Comparison of ENCODE assay signal across 8 cellular contexts in genomic region chr5:134845335-134845851, GRCh38. TPM values are rescaled to one million over a fixed set of nuclear protein-coding genes. Genes with fewer than 3 reads are reported as not detected.
DNase-seq lines count a peak whose midpoint lies in the region; ATAC-seq and TF ChIP-seq lines count a peak whose summit lies in the region.

No MANE protein-coding gene starts in this region.

- POLR2A ChIA-PET in activated CD4-positive, alpha-beta T cell treated with anti-CD3 and anti-CD28 coated beads for 36 hours (lab: Charles Lee): interaction anchor here (1.0 to 1.3 kb wide), 7 partner anchors 13 to 107 kb away, joined by 3 to 13 read pairs (median 4); partner anchors contain the start of genes CAMLG, DDX46, PCBD2 and TXNDC15

- 9 to 12% (median 10%) methylated on average over 10 to 12 of the region's 12 CpGs for WGBS in adrenal gland, 4 donors
- 7 to 10% methylated on average over 10 to 12 of the region's 12 CpGs for WGBS in testis, 2 donors

- no peak for ATAC-seq in activated CD4-positive, alpha-beta T cell treated with anti-CD3 and anti-CD28 coated beads for 36 hours
- no peak for ATAC-seq in HG02938 (IDR thresholded peaks at IDR 0.05; ENCODE audit: unreplicated experiment)

- CTCF ChIA-PET in activated CD4-positive, alpha-beta T cell treated with anti-CD3 and anti-CD28 coated beads for 36 hours (lab: Charles Lee): interaction anchor here (1.0 to 3.5 kb wide), 7 partner anchors 11 to 107 kb away, joined by 3 to 12 read pairs (median 5); partner anchors contain the start of genes CAMLG and PCBD2

- no peaks in the 10 kb centered on the region for H3K27me3 Mint-ChIP-seq in activated CD4-positive, alpha-beta T cell treated with anti-CD3 and anti-CD28 coated beads for 36 hours

- TF ChIP-seq POLR2A in adrenal gland (IDR thresholded peaks at IDR 0.05) (no peak), testis (IDR thresholded peaks at IDR 0.05) (no peak)

- peaks cover 33% of the 10 kb centered on the region for H3K36me3 Mint-ChIP-seq in activated CD4-positive, alpha-beta T cell treated with anti-CD3 and anti-CD28 coated beads for 36 hours (ENCODE audit: low read depth)

- H3K36me3 ChIP-seq in adrenal gland (replicated peaks in 1 of 2) (no peaks in the 10 kb centered on the region), testis (ENCODE audit: low read depth, missing control alignments) (no peaks in the 10 kb centered on the region)

- DNase-seq in activated CD4-positive, alpha-beta T cell treated with anti-CD3 and anti-CD28 coated beads for 36 hours: no peak
- no peak for DNase-seq in activated CD4-positive, alpha-beta T cell treated with anti-CD3 and anti-CD28 coated beads for 1 hour
- no peak for DNase-seq in adrenal gland
- DNase-seq in testis: no peak
- DNase-seq in superior temporal gyrus (ENCODE audit: extremely low spot score): no peak
- no peak for DNase-seq in stimulated activated CD4-positive, alpha-beta T cell treated with anti-CD3 and anti-CD28 coated beads, Interleukin-2, amount 100 ng/mL, for 48 hours

- H3K4me3 ChIP-seq in adrenal gland (peak overlapping the region in 1 of 4 donors; percentile 72), testis (peak overlapping the region; percentile 88)

- H3K27ac Mint-ChIP-seq in activated CD4-positive, alpha-beta T cell treated with anti-CD3 and anti-CD28 coated beads for 36 hours: peak overlapping the region; percentile 97

- TF ChIP-seq CTCF in adrenal gland (IDR thresholded peaks at IDR 0.05) (no peak), testis (IDR thresholded peaks at IDR 0.05) (no peak)

- peak overlapping the region; percentile 95 for H3K4me3 Mint-ChIP-seq in activated CD4-positive, alpha-beta T cell treated with anti-CD3 and anti-CD28 coated beads for 36 hours

- H3K4me1 Mint-ChIP-seq in activated CD4-positive, alpha-beta T cell treated with anti-CD3 and anti-CD28 coated beads for 36 hours: peaks cover 27% of the 10 kb centered on the region

- H3K27me3 ChIP-seq in adrenal gland (no peaks in the 10 kb centered on the region), layer of hippocampus (ENCODE audit: control insufficient read depth, insufficient read depth, low read length) (no peaks in the 10 kb centered on the region), testis (no peaks in the 10 kb centered on the region)

- H3K9me3 ChIP-seq in adrenal gland (replicated peaks in 1 of 3): no peaks in the 10 kb centered on the region
- H3K9me3 ChIP-seq in testis: no peaks in the 10 kb centered on the region

- intact Hi-C loops in activated CD4-positive, alpha-beta T cell treated with anti-CD3 and anti-CD28 coated beads for 36 hours (cut with DNase I, micrococcal nuclease): loop anchor here (1.0 to 5.0 kb wide), 7 partner anchors 29 to 618 kb away; partner anchors contain the start of genes CAMLG (in 2 of the 2), PCBD2 (in 2 of the 2), TXNDC15 (in 2 of the 2) and DDX46 (in 1 of the 2)
- intact Hi-C loops in adrenal gland (cut with DNase I): loop anchor here in 1 of 2 donors (10.0 kb wide), 1 partner anchor 59 kb away; the partner anchor contains the start of gene PCBD2
- intact Hi-C loops in testis (cut with DNase I; ENCODE audit: low total_unique reads): no loop called here

- peaks cover 15 to 36% of the 10 kb centered on the region in 2 donors for H3K4me1 ChIP-seq in adrenal gland (replicated peaks in 1 of 2)
- H3K4me1 ChIP-seq in testis: peaks cover 22% of the 10 kb centered on the region

- H3K27ac ChIP-seq in adrenal gland (peak overlapping the region; percentile 41 to 98 (median 96)), layer of hippocampus (ENCODE audit: low read depth, low read length) (peak overlapping the region; percentile 90), testis (peak overlapping the region; percentile 83 to 95)

- no peaks in the 10 kb centered on the region for H3K9me3 Mint-ChIP-seq in activated CD4-positive, alpha-beta T cell treated with anti-CD3 and anti-CD28 coated beads for 36 hours (ENCODE audit: low read depth)

RNA-seq across cellular contexts. Expression of gene C5orf24, which starts 0.4 kb away (rescaled TPM):
- total RNA-seq in activated CD4-positive, alpha-beta T cell treated with anti-CD3 and anti-CD28 coated beads for 36 hours: 10 to 100 TPM; 24.5 to 24.9 TPM
- total RNA-seq in adrenal gland (10 to 100 TPM; 28.1 to 68.2 (median 42.4) TPM), testis (10 to 100 TPM; 48.1 to 53.6 TPM)
- polyA plus RNA-seq in adrenal gland (10 to 100 TPM; 13.5 to 57.0 (median 16.0) TPM), testis (ENCODE audit: insufficient read depth, low read depth, low replicate concordance) (34.6 TPM)

RNA-seq across cellular contexts. Expression of gene TXNDC15, which starts 28.8 kb away (rescaled TPM):
- total RNA-seq in activated CD4-positive, alpha-beta T cell treated with anti-CD3 and anti-CD28 coated beads for 36 hours: 10 to 100 TPM; 16.6 to 29.1 TPM
- total RNA-seq in adrenal gland: 100 to 1,000 TPM in 4 of 8 donors, 10 to 100 TPM in 4; 62.2 to 267 (median 101) TPM
- 100 to 1,000 TPM in 1 of 3 donors, 10 to 100 TPM in 2; 56.4 to 195 (median 82.7) TPM for polyA plus RNA-seq in adrenal gland
- total RNA-seq in testis: 10 to 100 TPM; 47.8 to 68.1 TPM
- 64.2 TPM for polyA plus RNA-seq in testis (ENCODE audit: insufficient read depth, low read depth, low replicate concordance)

RNA-seq across cellular contexts. Expression of gene PCBD2, which starts 59.5 kb away (rescaled TPM):
- 10 to 100 TPM; 10.0 to 12.8 TPM for total RNA-seq in activated CD4-positive, alpha-beta T cell treated with anti-CD3 and anti-CD28 coated beads for 36 hours
- 10 to 100 TPM in 6 of 8 donors, 1 to 10 TPM in 2; 7.1 to 19.5 (median 14.8) TPM for total RNA-seq in adrenal gland
- polyA plus RNA-seq in adrenal gland: 10 to 100 TPM in 1 of 3 donors, 1 to 10 TPM in 2; 3.9 to 13.1 (median 6.6) TPM
- 10 to 100 TPM; 13.4 to 17.6 TPM for total RNA-seq in testis
- 5.9 TPM for polyA plus RNA-seq in testis (ENCODE audit: insufficient read depth, low read depth, low replicate concordance)
